ENCODE assay signal across 14 cellular contexts in genomic region chr5:10490927-10491672, GRCh38. TPM values are rescaled to one million over a fixed set of nuclear protein-coding genes. Genes with fewer than 3 reads are reported as not detected.
"Had no signal": no experiment of that assay in that cellular context is flagged by ENCODE, and none has a peak within 500 bp of the region (broad histone marks: within the 10 kb centered on the region; RNA-seq: fewer than 3 reads in every experiment).

No MANE protein-coding gene starts in this region.

- H3K36me3 ChIP-seq: gastrocnemius medialis, heart left ventricle had no signal

- DNase-seq: activated CD4-positive, alpha-beta memory T cell treated with anti-CD3 and anti-CD28 coated beads for 36 hours; activated T-cell treated with anti-CD3 and anti-CD28 coated beads for 4 hours; effector CD8-positive, alpha-beta T cell; gastrocnemius medialis; heart left ventricle; kidney glomerular epithelial cell; left ventricle myocardium superior; mucosa of descending colon; naive B cell; stimulated activated naive CD8-positive, alpha-beta T cell treated with anti-CD3 and anti-CD28 coated beads, Interleukin-15, Interleukin-2, amounts not matched to agents 100 U/mL and 50 U/mL, for 24 hours; T-helper 2 cell; trophoblast cell had no signal

- H3K27ac ChIP-seq: gastrocnemius medialis had no signal

- ATAC-seq: esophagus mucosa; gastrocnemius medialis; heart left ventricle; left ventricle myocardium superior; mucosa of descending colon; stimulated activated naive CD8-positive, alpha-beta T cell treated with anti-CD3 and anti-CD28 coated beads, Interleukin-15, Interleukin-2, amounts not matched to agents 100 U/mL and 50 U/mL, for 24 hours had no signal

- H3K27me3 ChIP-seq: gastrocnemius medialis, heart left ventricle had no signal

- H3K4me3 ChIP-seq: gastrocnemius medialis, heart left ventricle, mucosa of descending colon had no signal

- H3K4me1 ChIP-seq: gastrocnemius medialis had no signal

RNA-seq across cellular contexts. Expression of gene ROPN1L, which starts 49.4 kb away (rescaled TPM):
- total RNA-seq: activated CD4-positive, alpha-beta memory T cell treated with anti-CD3 and anti-CD28 coated beads for 36 hours; esophagus mucosa; mucosa of descending colon; skeletal muscle tissue had no signal
